Comparison of ENCODE assay signal across 13 cellular contexts in genomic region chr1:9700340-9700739, GRCh38. TPM values are rescaled to one million over a fixed set of nuclear protein-coding genes. Genes with fewer than 3 reads are reported as not detected.
DNase-seq lines count a peak whose midpoint lies in the region; ATAC-seq and TF ChIP-seq lines count a peak whose summit lies in the region.
"Had no signal": no experiment of that assay in that cellular context is flagged by ENCODE, and none has a peak within 500 bp of the region (broad histone marks: within the 10 kb centered on the region; RNA-seq: fewer than 3 reads in every experiment).

No MANE protein-coding gene starts in this region.

- H3K27ac ChIP-seq in heart right ventricle: no peak overlapping the region
- H3K27ac ChIP-seq: left ventricle myocardium inferior, sigmoid colon had no signal

- ATAC-seq in Right ventricle myocardium superior (ENCODE audit: poor library complexity): no peak
- ATAC-seq in heart right ventricle: no peak
- no peak for ATAC-seq in HG02678 (IDR thresholded peaks at IDR 0.05; ENCODE audit: unreplicated experiment)
- ATAC-seq in HG02642 (IDR thresholded peaks at IDR 0.05; ENCODE audit: poor library complexity, unreplicated experiment): no peak
- ATAC-seq in HG03571 (IDR thresholded peaks at IDR 0.05; ENCODE audit: unreplicated experiment): no peak
- ATAC-seq: activated T-cell treated with anti-CD3 and anti-CD28 coated beads, Interleukin-2, amount 50 U/mL, for 72 hours had no signal

- peaks cover 0 to 29% (median 0%) of the 10 kb centered on the region in 9 donors for H3K36me3 ChIP-seq in heart right ventricle
- H3K36me3 ChIP-seq: left ventricle myocardium inferior, sigmoid colon had no signal

- H3K4me3 ChIP-seq in heart right ventricle: no peak overlapping the region
- H3K4me3 ChIP-seq: left ventricle myocardium inferior, sigmoid colon had no signal

- intact Hi-C loops in Right ventricle myocardium superior (cut with DNase I) (no loop called here), heart right ventricle (cut with DNase I) (loop anchor here in 1 of 10 donors (10.0 kb wide), 1 partner anchor 154 kb away; no protein-coding TSS in a partner anchor)

- TF ChIP-seq CTCF in heart right ventricle (IDR thresholded peaks at IDR 0.05): no peak

- WGBS in heart right ventricle, 2 donors: 86% methylated on average over 12 of the region's 12 CpGs

- no peaks in the 10 kb centered on the region for H3K9me3 ChIP-seq in heart right ventricle
- H3K9me3 ChIP-seq: left ventricle myocardium inferior, sigmoid colon had no signal

- no peaks in the 10 kb centered on the region for H3K27me3 ChIP-seq in heart right ventricle
- H3K27me3 ChIP-seq: sigmoid colon had no signal

- peaks cover 0 to 32% (median 0%) of the 10 kb centered on the region in 9 donors for H3K4me1 ChIP-seq in heart right ventricle
- H3K4me1 ChIP-seq: left ventricle myocardium inferior, sigmoid colon had no signal

- DNase-seq in Right ventricle myocardium superior: peak; percentile 12
- DNase-seq in heart right ventricle: no peak
- DNase-seq in T1000 (lab: John Stamatoyannopoulos, UW): peak; percentile 42
- DNase-seq in fibroblast of peridontal ligament (ENCODE audit: extremely low read depth): peak; percentile 58
- DNase-seq in stromal cell of bone marrow (ENCODE audit: low read depth): peak; percentile 65
- DNase-seq: activated T-cell treated with anti-CD3 and anti-CD28 coated beads, Interleukin-2, amount 50 U/mL, for 72 hours; effector CD4-positive, alpha-beta T cell; left ventricle myocardium inferior; sigmoid colon; T-helper 9 cell had no signal

RNA-seq across cellular contexts. Expression of gene PIK3CD, which starts 48.8 kb away (rescaled TPM):
- total RNA-seq in Right ventricle myocardium superior (3.3 TPM), heart right ventricle (10 to 100 TPM in 1 of 10 donors, 1 to 10 TPM in 9; 1.9 to 12.1 (median 3.0) TPM)
- polyA plus RNA-seq in heart right ventricle: 1 to 10 TPM; 1.0 to 2.7 TPM

Comparison
In these comparisons a context has a peak if more than half of its experiments do, and no peak if none do; other contexts are left out.
1. DNase-seq: peak in Right ventricle myocardium superior (single experiment), T1000 (single experiment), fibroblast of peridontal ligament (single experiment) and stromal cell of bone marrow (single experiment); none in heart right ventricle (0 of 2).